Comparison of ENCODE assay signal across 1 cellular context in the genomic region with DNA sequence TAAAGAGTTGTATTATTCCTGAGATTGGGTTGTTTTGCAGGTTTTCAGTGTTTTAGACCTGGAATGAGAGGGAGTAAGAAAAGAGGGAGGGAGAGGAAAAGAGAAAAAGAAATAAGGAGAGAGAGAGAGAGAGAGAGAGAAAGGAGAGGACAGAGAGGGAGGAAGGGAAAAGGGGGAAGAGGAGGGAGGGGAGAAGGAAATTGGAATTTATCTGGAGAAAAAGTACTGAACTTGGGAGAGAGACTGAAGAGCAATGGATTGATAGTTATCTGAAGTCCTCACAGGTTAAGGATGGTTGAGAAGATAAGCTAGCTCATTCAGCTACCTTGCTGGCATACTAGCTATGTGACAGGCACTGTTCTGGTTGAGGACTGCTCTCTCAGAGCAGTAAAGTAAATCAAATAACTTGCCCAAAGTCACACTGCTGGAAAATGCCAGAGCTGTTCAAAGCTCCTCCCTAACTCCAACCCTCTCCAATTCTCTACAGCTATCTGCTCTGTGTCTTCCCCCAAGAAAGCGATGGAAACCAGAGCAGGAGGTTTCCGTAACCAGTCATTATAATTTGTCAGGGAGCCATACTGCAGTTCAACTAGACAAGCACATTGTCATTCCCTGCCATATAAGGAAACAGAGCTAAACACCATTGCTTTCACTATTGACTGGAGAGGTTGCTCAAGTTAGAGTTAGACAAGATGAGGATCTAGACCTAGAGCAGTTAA.
TF ChIP-seq lines count a peak whose summit lies in the region.

No MANE protein-coding gene starts in this region.

TF ChIP-seq in SK-N-SH, 30 proteins besides CTCF, POLR2A, EP300 and RAD21 (continued from another document):
- TF ChIP-seq SIN3A (IDR thresholded peaks at IDR 0.05; ENCODE audit: borderline replicate concordance, low read depth, low read length) (0 out of 2 replicates have a peak, but pooled peaks have one; percentile 71), FOXJ3 (CRISPR knock-in tag; IDR thresholded peaks at IDR 0.05) (no peak), MEF2A (IDR thresholded peaks at IDR 0.05; ENCODE audit: borderline replicate concordance, low read depth) (no peak), SMC3 (IDR thresholded peaks at IDR 0.05; ENCODE audit: low read depth, low read length) (no peak)
- TF ChIP-seq, protein P1, sequence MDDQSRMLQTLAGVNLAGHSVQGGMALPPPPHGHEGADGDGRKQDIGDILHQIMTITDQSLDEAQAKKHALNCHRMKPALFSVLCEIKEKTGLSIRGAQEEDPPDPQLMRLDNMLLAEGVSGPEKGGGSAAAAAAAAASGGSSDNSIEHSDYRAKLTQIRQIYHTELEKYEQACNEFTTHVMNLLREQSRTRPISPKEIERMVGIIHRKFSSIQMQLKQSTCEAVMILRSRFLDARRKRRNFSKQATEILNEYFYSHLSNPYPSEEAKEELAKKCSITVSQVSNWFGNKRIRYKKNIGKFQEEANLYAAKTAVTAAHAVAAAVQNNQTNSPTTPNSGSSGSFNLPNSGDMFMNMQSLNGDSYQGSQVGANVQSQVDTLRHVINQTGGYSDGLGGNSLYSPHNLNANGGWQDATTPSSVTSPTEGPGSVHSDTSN (IDR thresholded peaks at IDR 0.05), result peak; percentile 45; the same call in 1 of the 2 replicates
- TF ChIP-seq, protein P2, sequence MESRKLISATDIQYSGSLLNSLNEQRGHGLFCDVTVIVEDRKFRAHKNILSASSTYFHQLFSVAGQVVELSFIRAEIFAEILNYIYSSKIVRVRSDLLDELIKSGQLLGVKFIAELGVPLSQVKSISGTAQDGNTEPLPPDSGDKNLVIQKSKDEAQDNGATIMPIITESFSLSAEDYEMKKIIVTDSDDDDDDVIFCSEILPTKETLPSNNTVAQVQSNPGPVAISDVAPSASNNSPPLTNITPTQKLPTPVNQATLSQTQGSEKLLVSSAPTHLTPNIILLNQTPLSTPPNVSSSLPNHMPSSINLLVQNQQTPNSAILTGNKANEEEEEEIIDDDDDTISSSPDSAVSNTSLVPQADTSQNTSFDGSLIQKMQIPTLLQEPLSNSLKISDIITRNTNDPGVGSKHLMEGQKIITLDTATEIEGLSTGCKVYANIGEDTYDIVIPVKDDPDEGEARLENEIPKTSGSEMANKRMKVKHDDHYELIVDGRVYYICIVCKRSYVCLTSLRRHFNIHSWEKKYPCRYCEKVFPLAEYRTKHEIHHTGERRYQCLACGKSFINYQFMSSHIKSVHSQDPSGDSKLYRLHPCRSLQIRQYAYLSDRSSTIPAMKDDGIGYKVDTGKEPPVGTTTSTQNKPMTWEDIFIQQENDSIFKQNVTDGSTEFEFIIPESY (IDR thresholded peaks at IDR 0.05; ENCODE audit: borderline replicate concordance, low read depth), result no peak
- TF ChIP-seq, protein P3, sequence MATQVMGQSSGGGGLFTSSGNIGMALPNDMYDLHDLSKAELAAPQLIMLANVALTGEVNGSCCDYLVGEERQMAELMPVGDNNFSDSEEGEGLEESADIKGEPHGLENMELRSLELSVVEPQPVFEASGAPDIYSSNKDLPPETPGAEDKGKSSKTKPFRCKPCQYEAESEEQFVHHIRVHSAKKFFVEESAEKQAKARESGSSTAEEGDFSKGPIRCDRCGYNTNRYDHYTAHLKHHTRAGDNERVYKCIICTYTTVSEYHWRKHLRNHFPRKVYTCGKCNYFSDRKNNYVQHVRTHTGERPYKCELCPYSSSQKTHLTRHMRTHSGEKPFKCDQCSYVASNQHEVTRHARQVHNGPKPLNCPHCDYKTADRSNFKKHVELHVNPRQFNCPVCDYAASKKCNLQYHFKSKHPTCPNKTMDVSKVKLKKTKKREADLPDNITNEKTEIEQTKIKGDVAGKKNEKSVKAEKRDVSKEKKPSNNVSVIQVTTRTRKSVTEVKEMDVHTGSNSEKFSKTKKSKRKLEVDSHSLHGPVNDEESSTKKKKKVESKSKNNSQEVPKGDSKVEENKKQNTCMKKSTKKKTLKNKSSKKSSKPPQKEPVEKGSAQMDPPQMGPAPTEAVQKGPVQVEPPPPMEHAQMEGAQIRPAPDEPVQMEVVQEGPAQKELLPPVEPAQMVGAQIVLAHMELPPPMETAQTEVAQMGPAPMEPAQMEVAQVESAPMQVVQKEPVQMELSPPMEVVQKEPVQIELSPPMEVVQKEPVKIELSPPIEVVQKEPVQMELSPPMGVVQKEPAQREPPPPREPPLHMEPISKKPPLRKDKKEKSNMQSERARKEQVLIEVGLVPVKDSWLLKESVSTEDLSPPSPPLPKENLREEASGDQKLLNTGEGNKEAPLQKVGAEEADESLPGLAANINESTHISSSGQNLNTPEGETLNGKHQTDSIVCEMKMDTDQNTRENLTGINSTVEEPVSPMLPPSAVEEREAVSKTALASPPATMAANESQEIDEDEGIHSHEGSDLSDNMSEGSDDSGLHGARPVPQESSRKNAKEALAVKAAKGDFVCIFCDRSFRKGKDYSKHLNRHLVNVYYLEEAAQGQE (IDR thresholded peaks at IDR 0.05; ENCODE audit: low read depth, low read length), result no peak
